ENCODE assay signal across 15 cellular contexts in the genomic region with DNA sequence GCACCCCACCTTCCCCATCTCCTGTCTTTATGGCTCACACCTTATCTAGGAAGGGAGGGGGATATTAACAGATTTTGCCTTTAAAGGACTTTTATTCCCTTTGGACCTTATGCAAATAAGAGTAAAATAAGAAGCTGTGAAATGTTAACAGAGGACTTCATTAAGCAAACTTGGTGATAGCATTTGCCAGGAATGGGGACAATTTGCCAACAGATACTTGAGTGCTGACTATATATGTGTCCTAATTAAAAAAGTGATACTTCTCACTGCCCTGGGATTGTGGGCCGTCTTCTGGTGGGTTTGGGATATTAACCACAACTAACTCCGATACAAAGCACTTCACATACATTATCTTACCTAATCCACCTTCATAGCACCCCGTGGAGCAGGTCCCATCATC.
A peak's percentile ranks its signal among the peaks of the same experiment; 100 is the strongest.
DNase-seq lines count a peak whose midpoint lies in the region; ATAC-seq lines count a peak whose summit lies in the region.
"Had no signal": no experiment of that assay in that cellular context is flagged by ENCODE, and none has a peak within 500 bp of the region (broad histone marks: within the 10 kb centered on the region; RNA-seq: fewer than 3 reads in every experiment).

No MANE protein-coding gene starts in this region.

- peak; percentile 12 for DNase-seq in EL
- peak; percentile 56 to 73 for DNase-seq in NCI-H526 (lab: John Stamatoyannopoulos, UW)
- DNase-seq in astrocyte of the hippocampus (ENCODE audit: low read depth, low spot score), result peak; percentile 48
- no peak for DNase-seq in NCI-H146 (lab: John Stamatoyannopoulos, UW)
- DNase-seq in T-helper 1 cell, result no peak
- no peak for DNase-seq in NCI-H1048 (lab: John Stamatoyannopoulos, UW)
- DNase-seq: ACHN; Calu3; CD8-positive, alpha-beta T cell; GOT3; H7; Kasumi-1; KG1 had no signal

- ATAC-seq in HG03378 (IDR thresholded peaks at IDR 0.05; ENCODE audit: unreplicated experiment), result no peak
- ATAC-seq: CD8-positive, alpha-beta T cell; HCT116 had no signal

Comparison
In these comparisons a context has a peak if more than half of its experiments do, and no peak if none do; other contexts are left out.
1. DNase-seq: peak in EL (single experiment), NCI-H526 (2 of 2) and astrocyte of the hippocampus (single experiment); none in NCI-H146 (single experiment), T-helper 1 cell (0 of 5) and NCI-H1048 (single experiment).